ENCODE assay signal across 25 cellular contexts in genomic region chr2:23588788-23589187, GRCh38.
DNase-seq lines count a peak whose midpoint lies in the region; ATAC-seq and TF ChIP-seq lines count a peak whose summit lies in the region.
"Had no signal": no experiment of that assay in that cellular context is flagged by ENCODE, and none has a peak within 500 bp of the region (broad histone marks: within the 10 kb centered on the region; RNA-seq: fewer than 3 reads in every experiment).

No MANE protein-coding gene starts in this region.

- no peak overlapping the region for H3K27ac ChIP-seq in RWPE2 (ENCODE audit: poor library complexity, severe bottlenecking)
- H3K27ac ChIP-seq in gastroesophageal sphincter, result peak overlapping the region in 3 of 4 donors; percentile 88 to 90 (median 88)
- peak overlapping the region; percentile 20 to 31 for H3K27ac ChIP-seq in prostate gland
- peak overlapping the region; percentile 84 to 87 for H3K27ac ChIP-seq in tibial artery
- H3K27ac ChIP-seq: BLaER1 treated with 17β-estradiol and CSF1 and Interleukin-3, amounts not matched to agents 10 nM and 100 nM; epithelial cell of prostate; SJSA1 had no signal

- H3K36me3 ChIP-seq in RWPE2 (ENCODE audit: low read depth), result no peaks in the 10 kb centered on the region
- H3K36me3 ChIP-seq in gastroesophageal sphincter, result no peaks in the 10 kb centered on the region
- no peaks in the 10 kb centered on the region for H3K36me3 ChIP-seq in prostate gland
- H3K36me3 ChIP-seq in tibial artery, result no peaks in the 10 kb centered on the region
- H3K36me3 ChIP-seq: BLaER1 treated with 17β-estradiol and CSF1 and Interleukin-3, amounts not matched to agents 10 nM and 100 nM; SJSA1; thoracic aorta had no signal

- H3K27me3 ChIP-seq in RWPE2 (ENCODE audit: insufficient read depth, poor library complexity, severe bottlenecking), result no peaks in the 10 kb centered on the region
- H3K27me3 ChIP-seq in gastroesophageal sphincter, result no peaks in the 10 kb centered on the region
- H3K27me3 ChIP-seq in prostate gland (replicated peaks; ENCODE audit: insufficient read depth), result no peaks in the 10 kb centered on the region
- H3K27me3 ChIP-seq in tibial artery, result no peaks in the 10 kb centered on the region
- H3K27me3 ChIP-seq: SJSA1 had no signal

- H3K4me1 ChIP-seq in RWPE2 (ENCODE audit: insufficient read depth, poor library complexity, severe bottlenecking), result no peaks in the 10 kb centered on the region
- peaks cover 4 to 89% (median 30%) of the 10 kb centered on the region in 3 donors for H3K4me1 ChIP-seq in gastroesophageal sphincter
- H3K4me1 ChIP-seq in prostate gland (replicated peaks), result peaks cover 5% of the 10 kb centered on the region
- peaks cover 0 to 79% (median 51%) of the 10 kb centered on the region in 4 donors for H3K4me1 ChIP-seq in tibial artery

- TF ChIP-seq CTCF in RWPE2 (IDR thresholded peaks at IDR 0.05; ENCODE audit: poor library complexity, severe bottlenecking) (no peak), gastroesophageal sphincter (IDR thresholded peaks at IDR 0.05) (no peak), prostate gland (IDR thresholded peaks at IDR 0.05) (no peak), tibial artery (IDR thresholded peaks at IDR 0.05) (no peak)

- intact Hi-C loops in prostate gland (cut with DNase I), result no loop called here
- intact Hi-C loops in tibial artery (cut with DNase I; ENCODE audit: low total_unique reads), result no loop called here

- TF ChIP-seq POLR2A in gastroesophageal sphincter (IDR thresholded peaks at IDR 0.05) (no peak), prostate gland (IDR thresholded peaks at IDR 0.05) (no peak)

- H3K4me3 ChIP-seq in RWPE2 (ENCODE audit: severe bottlenecking) (no peak overlapping the region), gastroesophageal sphincter (no peak overlapping the region), prostate gland (no peak overlapping the region), tibial artery (no peak overlapping the region)
- H3K4me3 ChIP-seq: BLaER1 treated with 17β-estradiol and CSF1 and Interleukin-3, amounts not matched to agents 10 nM and 100 nM; SJSA1; thoracic aorta had no signal

- WGBS in gastroesophageal sphincter (ENCODE audit: low coverage in 1 of 2), 2 donors, result 20 to 87% methylated on average over 1 to 13 of the region's 16 CpGs
- WGBS in prostate gland, result 91% methylated on average over 16 of the region's 16 CpGs

- peak; percentile 35 for DNase-seq in RWPE2 (ENCODE audit: low spot score)
- DNase-seq in prostate gland (ENCODE audit: low spot score), result no peak
- no peak for DNase-seq in tibial artery
- DNase-seq in 8988T, result no peak
- no peak for DNase-seq in HCEC 1CT
- DNase-seq: activated CD4-positive, CD25-positive, alpha-beta regulatory T cell; activated CD8-positive, alpha-beta memory T cell treated with anti-CD3 and anti-CD28 coated beads, Interleukin-2, amount 10 ng/mL, durations not matched to agents 7 days and 5 days; activated T-cell treated with anti-CD3 and anti-CD28 coated beads, Interleukin-2, amount 50 U/mL, for 48 hours; COR-L47; DMS79; effector CD4-positive, alpha-beta T cell; KBM-7; NCI-H1105; NCI-H2081; NCI-H748 treated with DMSO at 0.1 percent for 48 hours; stimulated activated CD4-positive, alpha-beta T cell treated with anti-CD3 and anti-CD28 coated beads, Interleukin-4, amount 100 ng/mL, for 4 hours; stimulated activated naive B cell treated with anti-CD40 and anti-IgM and Interleukin-4, amounts not matched to agents 10 μg/mL and 1 μg/mL and 100 μg/mL, for 72 hours; T-cell had no signal

- ATAC-seq in RWPE2 (ENCODE audit: low read depth), result no peak
- ATAC-seq in gastroesophageal sphincter, result no peak
- ATAC-seq in HG02981 (IDR thresholded peaks at IDR 0.05; ENCODE audit: unreplicated experiment), result no peak
- ATAC-seq: activated CD8-positive, alpha-beta memory T cell treated with anti-CD3 and anti-CD28 coated beads, Interleukin-2, amount 10 ng/mL, durations not matched to agents 7 days and 5 days; HCT116; stimulated activated naive B cell treated with anti-CD40 and anti-IgM and Interleukin-4, amounts not matched to agents 10 μg/mL and 1 μg/mL and 100 μg/mL, for 72 hours; T-cell had no signal

- H3K9me3 ChIP-seq in RWPE2 (ENCODE audit: severe bottlenecking) (no peaks in the 10 kb centered on the region), gastroesophageal sphincter (no peaks in the 10 kb centered on the region), prostate gland (no peaks in the 10 kb centered on the region), tibial artery (no peaks in the 10 kb centered on the region)
- H3K9me3 ChIP-seq: BLaER1 treated with 17β-estradiol and CSF1 and Interleukin-3, amounts not matched to agents 10 nM and 100 nM; SJSA1; thoracic aorta had no signal

- TF ChIP-seq EP300 in gastroesophageal sphincter (IDR thresholded peaks at IDR 0.05), result no peak
